ENCODE assay signal across 8 cellular contexts in the genomic region with DNA sequence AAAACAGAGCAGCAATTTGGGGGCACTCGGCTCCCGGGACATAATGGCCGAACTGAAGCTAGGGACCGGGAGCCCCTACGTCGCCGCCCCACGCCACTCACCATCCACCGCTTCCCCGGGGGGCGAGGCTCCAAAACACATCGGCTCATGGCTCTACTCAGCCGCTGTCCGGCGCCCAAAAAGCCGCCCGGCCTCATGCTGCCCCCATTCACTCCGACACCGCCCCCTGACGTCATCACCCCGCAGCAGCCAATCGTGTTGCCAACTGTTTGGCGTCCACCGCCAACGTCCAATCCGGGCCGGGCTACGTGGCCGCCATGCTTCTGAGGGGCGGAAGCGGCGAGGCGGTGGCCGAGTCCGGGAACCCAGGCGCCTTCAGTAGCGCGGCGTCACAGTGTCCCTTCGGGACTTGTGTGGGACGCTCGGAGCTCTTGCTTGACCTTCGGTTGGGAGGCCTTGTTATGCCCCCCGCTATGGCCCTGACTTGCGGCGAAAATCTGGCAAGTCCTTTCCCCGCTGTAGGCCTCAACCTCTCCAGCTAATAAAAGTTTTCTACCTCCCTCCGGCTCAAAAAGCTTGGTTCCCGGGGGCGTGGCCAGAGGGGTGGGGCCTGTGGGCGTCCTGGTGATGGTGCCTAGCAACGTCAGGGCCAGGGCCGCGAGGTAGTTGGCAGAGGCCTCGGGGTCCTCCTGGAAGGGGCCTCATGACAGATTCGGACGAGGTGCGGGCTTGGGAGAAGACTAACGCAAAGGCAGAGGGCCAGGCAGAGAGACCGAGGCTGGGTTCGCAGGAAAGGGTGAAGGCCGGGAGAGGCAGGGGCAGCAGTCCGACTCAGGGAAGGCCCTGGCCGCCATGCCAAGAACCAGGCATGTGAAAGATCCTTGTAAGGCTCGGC. TPM values are rescaled to one million over a fixed set of nuclear protein-coding genes. Genes with fewer than 3 reads are reported as not detected.
DNase-seq lines count a peak whose midpoint lies in the region; ATAC-seq and TF ChIP-seq lines count a peak whose summit lies in the region.

A gene with protein sequence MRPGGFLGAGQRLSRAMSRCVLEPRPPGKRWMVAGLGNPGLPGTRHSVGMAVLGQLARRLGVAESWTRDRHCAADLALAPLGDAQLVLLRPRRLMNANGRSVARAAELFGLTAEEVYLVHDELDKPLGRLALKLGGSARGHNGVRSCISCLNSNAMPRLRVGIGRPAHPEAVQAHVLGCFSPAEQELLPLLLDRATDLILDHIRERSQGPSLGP (minus strand): TSS at position 221 of the 895 bp plus-strand sequence. CDS start 24 bp downstream, at position 197.
A gene with protein sequence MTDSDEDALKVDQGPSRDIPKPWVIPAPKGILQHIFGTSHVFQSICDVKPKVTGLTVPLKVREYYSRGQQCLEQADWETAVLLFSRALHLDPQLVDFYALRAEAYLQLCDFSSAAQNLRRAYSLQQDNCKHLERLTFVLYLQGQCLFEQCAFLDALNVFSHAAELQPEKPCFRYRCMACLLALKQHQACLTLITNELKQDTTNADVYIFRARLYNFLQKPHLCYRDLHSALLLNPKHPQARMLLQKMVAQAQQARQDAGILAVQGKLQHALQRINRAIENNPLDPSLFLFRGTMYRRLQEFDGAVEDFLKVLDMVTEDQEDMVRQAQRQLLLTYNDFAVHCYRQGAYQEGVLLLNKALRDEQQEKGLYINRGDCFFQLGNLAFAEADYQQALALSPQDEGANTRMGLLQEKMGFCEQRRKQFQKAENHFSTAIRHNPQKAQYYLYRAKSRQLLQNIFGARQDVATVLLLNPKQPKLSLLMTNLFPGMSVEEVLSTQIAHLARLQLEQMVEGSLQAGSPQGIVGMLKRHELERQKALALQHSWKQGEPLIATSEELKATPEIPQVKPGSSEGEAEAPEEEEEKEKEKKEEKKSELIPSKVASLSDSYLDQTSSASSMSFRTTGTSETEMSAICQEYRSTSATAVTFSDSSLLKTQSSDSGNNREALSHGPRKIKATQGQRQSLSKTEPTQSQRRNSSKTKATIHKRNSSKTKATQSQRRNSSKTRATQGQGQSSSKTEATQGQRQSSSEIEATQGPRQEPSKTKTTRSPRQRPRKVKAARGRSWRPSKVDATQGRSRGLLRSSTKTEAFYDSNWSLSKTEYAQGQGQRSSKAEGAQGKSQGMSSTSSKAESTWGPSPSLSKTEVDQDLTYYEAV (plus strand): TSS at position 637 of the 895 bp plus-strand sequence. CDS start 67 bp downstream, at position 704.

- H2AFZ ChIP-seq in IMR-90 (replicated peaks; ENCODE audit: low read length, poor library complexity) (peak within 1 kb of the TSS; percentile 99), OCI-LY7 (ENCODE audit: low read length) (peak within 1 kb of the TSS; percentile 59)

- H3K56ac ChIP-seq in IMR-90 (ENCODE audit: extremely low read depth, insufficient read depth, low read length): no peak within 1 kb of the TSS; the same call in 1 of the 2 replicates

- no peak within 1 kb of the TSS; the same call in 2 of the 3 replicates for H2BK15ac ChIP-seq in IMR-90 (ENCODE audit: low read depth, low read length)

- DNase-seq in DMS 273 treated with DMSO at 0.1 percent for 48 hours (lab: John Stamatoyannopoulos, UW) (peak; percentile 77), IMR-90 (peak; percentile 93), OCI-LY7 (ENCODE audit: low spot score) (peak; percentile 96), activated T-cell treated with anti-CD3 and anti-CD28 coated beads for 4 hours (peak; percentile 98), epithelial cell of esophagus (ENCODE audit: low read depth) (peak; percentile 97)
- DNase-seq in stimulated activated CD8-positive, alpha-beta memory T cell treated with anti-CD3 and anti-CD28 coated beads, Interleukin-2, amount 100 ng/mL, for 48 hours (ENCODE audit: low read depth in 2 of 2): peak; percentile 97

- H3K9ac ChIP-seq in IMR-90 (ENCODE audit: low read depth, low read length): peak within 1 kb of the TSS; percentile 49

- TF ChIP-seq CTCF in IMR-90 (conservative IDR thresholded peaks at IDR 0.05; ENCODE audit: low read depth, low read length): no peak
- TF ChIP-seq CTCF in OCI-LY7 (conservative IDR thresholded peaks at IDR 0.05; ENCODE audit: low read length): no peak
- no peak for TF ChIP-seq CTCF in epithelial cell of esophagus (IDR thresholded peaks at IDR 0.05; ENCODE audit: insufficient read depth, low read depth, low read length, missing control alignments)

- H4K5ac ChIP-seq in IMR-90 (ENCODE audit: low read depth, low read length): peak within 1 kb of the TSS; percentile 51

- peak; percentile 92 for ATAC-seq in GM21529 (IDR thresholded peaks at IDR 0.05; ENCODE audit: unreplicated experiment)
- peak; percentile 98 for ATAC-seq in IMR-90 (ENCODE audit: low read depth)

- CTCF ChIA-PET in IMR-90 (lab: Yijun Ruan, JAX): interaction anchor here (2.0 kb wide), 1 partner anchor 19 kb away, joined by 7 read pairs; a partner anchor contains a TSS
- CTCF ChIA-PET in OCI-LY7 (lab: Charles Lee; ENCODE audit: unreplicated experiment): no interaction called here

- dilution Hi-C loops in IMR-90 (cut with HindIII; ENCODE audit: low sequenced_read_pairs, unreplicated experiment): no loop called here

- no peak within 1 kb of the TSS for H4K91ac ChIP-seq in IMR-90 (ENCODE audit: insufficient read depth, low read depth, low read length)

- intact Hi-C loops in IMR-90 (cut with micrococcal nuclease) (loop anchor here (1.0 kb wide), 1 partner anchor 125 kb away; no protein-coding TSS in a partner anchor), OCI-LY7 (cut with micrococcal nuclease; ENCODE audit: unreplicated experiment) (no loop called here)

- no peak within 1 kb of the TSS for H2BK120ac ChIP-seq in IMR-90 (ENCODE audit: low read depth, low read length)

- H2AK5ac ChIP-seq in IMR-90 (ENCODE audit: low read depth, low read length): peak within 1 kb of the TSS; percentile 59; the same call in 1 of the 2 replicates

- H3K4me3 ChIP-seq in IMR-90 (ENCODE audit: insufficient read depth, low read depth, low read length) (peak within 1 kb of the TSS; percentile 80), OCI-LY7 (ENCODE audit: low read depth, low read length, poor library complexity, severe bottlenecking) (peak within 1 kb of the TSS; percentile 72), epithelial cell of esophagus (ENCODE audit: low read length) (peak within 1 kb of the TSS; percentile 73), mononuclear cell (ENCODE audit: low read length) (peak within 1 kb of the TSS; percentile 61)

- peaks cover 7% of the 10 kb centered on the region for H3K4me1 ChIP-seq in IMR-90 (ENCODE audit: control insufficient read depth, insufficient read depth, low read length)
- peaks cover 28% of the 10 kb centered on the region for H3K4me1 ChIP-seq in OCI-LY7 (ENCODE audit: insufficient read depth, low read length, poor library complexity, severe bottlenecking)
- peaks cover 41% of the 10 kb centered on the region for H3K4me1 ChIP-seq in mononuclear cell (ENCODE audit: insufficient read depth, low read length)

- 0 out of 2 replicates have a peak within 1 kb of the TSS, but pooled peaks have one; percentile 25 for H2BK20ac ChIP-seq in IMR-90 (ENCODE audit: low read depth, low read length)

- TF ChIP-seq RAD21 in IMR-90 (IDR thresholded peaks at IDR 0.05; ENCODE audit: low read length): no peak

- H3K27ac ChIP-seq in IMR-90 (ENCODE audit: insufficient read depth, low read length) (peak within 1 kb of the TSS; percentile 46), OCI-LY7 (ENCODE audit: low read depth, low read length, poor library complexity, severe bottlenecking) (no peak within 1 kb of the TSS)

- peak within 1 kb of the TSS; percentile 84 for H3K4me2 ChIP-seq in IMR-90 (ENCODE audit: low read depth, low read length)
- peak within 1 kb of the TSS; percentile 92 for H3K4me2 ChIP-seq in OCI-LY7 (ENCODE audit: low read length)

- 8% methylated on average over 33 of the region's 65 CpGs; no CpG with 5 or more reads in 1 of the 2 experiments for WGBS in IMR-90 (ENCODE audit: extremely low coverage in 2 of 2, insufficient read length in 1 of 2), 2 experiments

- in situ Hi-C loops in IMR-90 (cut with MboI; ENCODE audit: low sequenced_read_pairs): no loop called here

- H2AK9ac ChIP-seq in IMR-90 (replicated peaks; ENCODE audit: low read depth, low read length, poor library complexity): peak within 1 kb of the TSS; percentile 97

- peak within 1 kb of the TSS; percentile 32 for H2BK5ac ChIP-seq in IMR-90 (ENCODE audit: low read depth, low read length, poor library complexity, severe bottlenecking)

- 0 out of 2 replicates have a peak within 1 kb of the TSS, but pooled peaks have one; percentile 51 for H3K14ac ChIP-seq in IMR-90 (replicated peaks; ENCODE audit: low read depth, low read length)

- peak within 1 kb of the TSS; percentile 26 to 86; a peak in 3 of 4 replicates for H4K8ac ChIP-seq in IMR-90 (ENCODE audit: low read depth in 2 of 2, low read length in 2 of 2)

- POLR2A ChIA-PET in IMR-90 (lab: Charles Lee; ENCODE audit: unreplicated experiment) (no interaction called here), OCI-LY7 (lab: Charles Lee) (interaction anchor here (0.6 to 1.1 kb wide), 3 partner anchors 11 to 65 kb away, joined by 3 read pairs; no protein-coding TSS in a partner anchor)

- H4K20me1 ChIP-seq in IMR-90 (ENCODE audit: insufficient read depth, low read length) (peaks cover 7% of the 10 kb centered on the region), OCI-LY7 (ENCODE audit: insufficient read depth, low read length) (no peaks in the 10 kb centered on the region; the same call in 1 of the 2 replicates)

- H3K36me3 ChIP-seq in IMR-90 (ENCODE audit: control insufficient read depth, insufficient read depth, low read length) (no peaks in the 10 kb centered on the region), OCI-LY7 (ENCODE audit: insufficient read depth, low read length) (no peaks in the 10 kb centered on the region)

- peak; percentile 43; the same call in 1 of the 2 replicates for TF ChIP-seq POLR2A in IMR-90 (IDR thresholded peaks at IDR 0.05; ENCODE audit: low read depth, low read length)

- H3K9me1 ChIP-seq in IMR-90 (ENCODE audit: insufficient read depth, low read length): no peaks in the 10 kb centered on the region; the same call in 1 of the 2 replicates

- peaks cover 2 to 14% of the 10 kb centered on the region in 2 experiments; a peak in 3 of 4 replicates for H3K79me1 ChIP-seq in IMR-90 (ENCODE audit: low read depth in 1 of 2, low read length in 2 of 2)

- H3K23ac ChIP-seq in IMR-90 (ENCODE audit: low read depth, low read length): peak within 1 kb of the TSS; percentile 87

- no peaks in the 10 kb centered on the region for H3K9me3 ChIP-seq in IMR-90 (ENCODE audit: control insufficient read depth, insufficient read depth, low read length)
- H3K9me3 ChIP-seq in OCI-LY7 (ENCODE audit: low read length): no peaks in the 10 kb centered on the region
- no peaks in the 10 kb centered on the region for H3K9me3 ChIP-seq in mononuclear cell (ENCODE audit: low read depth, low read length)

- H3K4ac ChIP-seq in IMR-90 (ENCODE audit: low read depth, low read length): peak within 1 kb of the TSS; percentile 30; the same call in 1 of the 2 replicates

- H3K27me3 ChIP-seq in IMR-90 (ENCODE audit: control insufficient read depth, insufficient read depth, low read length) (no peaks in the 10 kb centered on the region), mononuclear cell (ENCODE audit: insufficient read depth, low read length) (no peaks in the 10 kb centered on the region)

- no peaks in the 10 kb centered on the region for H3K9me2 ChIP-seq in OCI-LY7 (ENCODE audit: insufficient read depth, low read length)

- no peak within 1 kb of the TSS; the same call in 1 of the 2 replicates for H3K18ac ChIP-seq in IMR-90 (ENCODE audit: low read depth, low read length)

- no peaks in the 10 kb centered on the region for H3K79me2 ChIP-seq in OCI-LY7 (ENCODE audit: insufficient read depth, low read depth, low read length)

- BruUV-seq in IMR-90 (replicated peaks; lab: Mats Ljungman, UMichigan): no TSS peak
- no TSS peak for BruUV-seq in OCI-LY7 (replicated peaks; lab: Mats Ljungman, UMichigan)

RNA-seq across cellular contexts. Expression of the first gene that starts in this region (rescaled TPM):
- total RNA-seq in IMR-90 (2012; rRNA removed) (5.4 and 8.3 TPM in 2 replicates), OCI-LY7 (2022) (8.9 and 10.2 TPM in 2 replicates), mononuclear cell (1.7 TPM)
- polyA plus RNA-seq in IMR-90 (2012; rRNA removed): 14.8 and 16.3 TPM in 2 replicates
- polyA plus RNA-seq in IMR-90 (2012; cell fraction: cytosol; rRNA removed): 34.6 and 35.1 TPM in 2 replicates
- 8.9 and 24.0 TPM in 2 replicates for polyA plus RNA-seq in IMR-90 (2012; cell fraction: nucleus; rRNA removed; ENCODE audit: low replicate concordance)
- 11.1 and 12.4 TPM in 2 replicates for total RNA-seq in OCI-LY7 (2014; rRNA removed; shearing (Covaris generic))

RNA-seq across cellular contexts. Expression of the second gene that starts in this region (rescaled TPM):
- total RNA-seq in IMR-90 (2012; rRNA removed): not detected in 2 replicates
- polyA plus RNA-seq in IMR-90 (2012; rRNA removed): 0.02 and 0.03 TPM in 2 replicates
- 0.03 TPM in 1 of 2 replicates, not detected in the other for polyA plus RNA-seq in IMR-90 (2012; cell fraction: cytosol; rRNA removed)
- 0.08 and 0.11 TPM in 2 replicates for polyA plus RNA-seq in IMR-90 (2012; cell fraction: nucleus; rRNA removed; ENCODE audit: low replicate concordance)
- not detected in 2 replicates for total RNA-seq in OCI-LY7 (2014; rRNA removed; shearing (Covaris generic))
- total RNA-seq in OCI-LY7 (2022): not detected in 2 replicates
- total RNA-seq in mononuclear cell: 1.9 TPM
